ENCODE assay signal across 12 cellular contexts in genomic region chr16:4290236-4290830, GRCh38. TPM values are rescaled to one million over a fixed set of nuclear protein-coding genes. Genes with fewer than 3 reads are reported as not detected.
DNase-seq lines count a peak whose midpoint lies in the region; ATAC-seq and TF ChIP-seq lines count a peak whose summit lies in the region.
"Had no signal": no experiment of that assay in that cellular context is flagged by ENCODE, and none has a peak within 500 bp of the region (broad histone marks: within the 10 kb centered on the region; RNA-seq: fewer than 3 reads in every experiment).

No MANE protein-coding gene starts in this region.

- H3K36me3 ChIP-seq in adipocyte (ENCODE audit: control insufficient read depth, insufficient read depth, low read length, severe bottlenecking) (no peaks in the 10 kb centered on the region), heart left ventricle (no peaks in the 10 kb centered on the region)

- H3K27me3 ChIP-seq in HL-60 (ENCODE audit: insufficient read depth, poor library complexity, severe bottlenecking): no peaks in the 10 kb centered on the region
- no peaks in the 10 kb centered on the region for H3K27me3 ChIP-seq in adipocyte (replicated peaks; ENCODE audit: control insufficient read depth, insufficient read depth, low read length)
- no peaks in the 10 kb centered on the region for H3K27me3 ChIP-seq in heart left ventricle

- DNase-seq in AG09319 (ENCODE audit: extremely low read depth, low read depth) (no peak), HL-60 (ENCODE audit: low read depth in 1 of 2, low spot score in 1 of 2) (peak; percentile 18 to 46), adipocyte (ENCODE audit: low read depth) (peak; percentile 64), left lobe of liver (ENCODE audit: low spot score) (no peak), heart left ventricle (no peak)
- no peak for DNase-seq in activated CD8-positive, alpha-beta memory T cell treated with anti-CD3 and anti-CD28 coated beads, Interleukin-2, amount 50 U/mL, for 48 hours
- DNase-seq: dermis blood vessel endothelial cell, MM.1S had no signal

- 83 to 84% (median 84%) methylated on average over 8 of the region's 8 CpGs for WGBS in heart left ventricle, 4 donors

- TF ChIP-seq POLR2A in heart left ventricle (IDR thresholded peaks at IDR 0.05): no peak

- no peak overlapping the region for H3K27ac ChIP-seq in HL-60 (replicated peaks)
- no peak overlapping the region for H3K27ac ChIP-seq in heart left ventricle

- peaks cover 27% of the 10 kb centered on the region for H3K4me1 ChIP-seq in adipocyte (ENCODE audit: control insufficient read depth, insufficient read depth, low read length)
- H3K4me1 ChIP-seq in heart left ventricle: peaks cover 6 to 36% (median 28%) of the 10 kb centered on the region in 12 donors

- H3K4me3 ChIP-seq in HL-60 (replicated peaks; ENCODE audit: insufficient read depth, low read length) (no peak overlapping the region), adipocyte (ENCODE audit: low read length) (no peak overlapping the region), heart left ventricle (no peak overlapping the region)

- TF ChIP-seq CTCF in AG09319 (IDR thresholded peaks at IDR 0.05; ENCODE audit: low read depth, low read length) (peak; percentile 38), HL-60 (IDR thresholded peaks at IDR 0.05; ENCODE audit: insufficient read depth, low read length) (no peak), heart left ventricle (IDR thresholded peaks at IDR 0.05) (no peak)

- H3K9ac ChIP-seq in adipocyte (ENCODE audit: low read length): no peak overlapping the region

- H3K9me3 ChIP-seq in adipocyte (ENCODE audit: control insufficient read depth, low read length): no peaks in the 10 kb centered on the region
- H3K9me3 ChIP-seq in heart left ventricle: no peaks in the 10 kb centered on the region

- ATAC-seq in left lobe of liver: peak; percentile 16
- ATAC-seq in GM21367 (IDR thresholded peaks at IDR 0.05; ENCODE audit: unreplicated experiment): no peak
- no peak for ATAC-seq in heart left ventricle
- no peak for ATAC-seq in GM19452 (IDR thresholded peaks at IDR 0.05; ENCODE audit: unreplicated experiment)
- ATAC-seq: activated CD4-positive, CD25-positive, alpha-beta regulatory T cell treated with anti-CD3 and anti-CD28 coated beads, Interleukin-2, amount 50 U/mL, for 24 hours had no signal

- intact Hi-C loops in heart left ventricle (cut with DNase I): loop anchor here in 3 of 10 donors (5.0 to 10.0 kb wide), 3 partner anchors 37 to 114 kb away; no protein-coding TSS in a partner anchor

RNA-seq across cellular contexts. Expression of gene TFAP4, which starts 17.5 kb away (rescaled TPM):
- total RNA-seq in left lobe of liver (5.0 TPM), heart left ventricle (1 to 10 TPM; 1.7 to 5.5 (median 3.3) TPM)
- polyA plus RNA-seq in heart left ventricle: 1 to 10 TPM; 2.5 to 3.1 TPM

RNA-seq across cellular contexts. Expression of gene GLIS2, which starts 25.5 kb away (rescaled TPM):
- total RNA-seq in left lobe of liver: 1.6 TPM
- 10 to 100 TPM in 7 of 9 donors, 1 to 10 TPM in 2; 7.6 to 23.4 (median 12.7) TPM for total RNA-seq in heart left ventricle
- polyA plus RNA-seq in heart left ventricle: 10 to 100 TPM in 1 of 2 donors, 1 to 10 TPM in 1; 7.7 to 14.2 TPM

RNA-seq across cellular contexts. Expression of gene SRL, which starts 48.5 kb away (rescaled TPM):
- 0.15 TPM for total RNA-seq in left lobe of liver
- total RNA-seq in heart left ventricle: 100 to 1,000 TPM; 372 to 760 (median 534) TPM
- 100 to 1,000 TPM; 218 to 394 TPM for polyA plus RNA-seq in heart left ventricle
- polyA plus RNA-seq: neural cell had no signal

Comparison
In these comparisons a context has a peak if more than half of its experiments do, and no peak if none do; other contexts are left out.
1. DNase-seq: peak in HL-60 (2 of 2) and adipocyte (single experiment); none in AG09319 (single experiment), left lobe of liver (single experiment), activated CD8-positive, alpha-beta memory T cell treated with anti-CD3 and anti-CD28 coated beads, Interleukin-2, amount 50 U/mL, for 48 hours (single experiment) and heart left ventricle (0 of 5).
2. RNA of gene SRL, which starts 48.5 kb away (total RNA-seq): 372 to 760 TPM in heart left ventricle; 0.15 TPM in left lobe of liver (single experiment); every median in the first group is over 100 times any median in the second.